Comparison of ENCODE assay signal across 27 cellular contexts in the genomic region with DNA sequence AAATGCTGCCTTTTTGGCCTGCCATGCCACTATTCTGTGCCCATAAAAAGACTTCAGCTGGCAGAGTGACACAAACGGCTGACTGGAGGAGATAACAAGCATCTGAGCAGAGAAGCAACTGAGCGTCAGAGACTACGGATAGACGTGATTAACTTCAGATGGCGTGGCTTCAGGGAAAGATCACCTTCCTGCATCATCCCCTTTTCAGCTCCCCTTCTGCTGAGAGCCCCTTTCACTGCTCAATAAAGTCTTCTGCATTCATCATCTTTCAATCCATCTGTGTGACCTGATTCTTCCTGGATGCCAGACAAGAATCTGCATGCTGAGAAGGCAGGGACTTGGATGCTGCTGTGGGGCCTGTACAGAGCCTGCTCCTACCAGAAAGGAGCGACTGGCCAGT.
"Had no signal": no experiment of that assay in that cellular context is flagged by ENCODE, and none has a peak within 500 bp of the region (broad histone marks: within the 10 kb centered on the region; RNA-seq: fewer than 3 reads in every experiment).

No MANE protein-coding gene starts in this region.

- H3K4me3 Mint-ChIP-seq: endodermal cell; naive thymus-derived CD8-positive, alpha-beta T cell; nephron progenitor cell; stimulated activated naive CD8-positive, alpha-beta T cell treated with anti-CD3 and anti-CD28 coated beads, Interleukin-15, amount 100 ng/mL, for 72 hours had no signal

- H3K9me3 Mint-ChIP-seq: naive thymus-derived CD8-positive, alpha-beta T cell; stimulated activated naive CD8-positive, alpha-beta T cell treated with anti-CD3 and anti-CD28 coated beads, Interleukin-15, amount 100 ng/mL, for 72 hours had no signal

- DNase-seq: dorsolateral prefrontal cortex; effector CD8-positive, alpha-beta T cell; endodermal cell; foreskin melanocyte; glutamatergic neuron; heart right ventricle; hippocampal formation; kidney glomerular epithelial cell; left colon; left ventricle myocardium inferior; mammary epithelial cell; mesendoderm; midbrain; naive thymus-derived CD8-positive, alpha-beta T cell; nephron progenitor cell; occipital lobe; ovary; small intestine; stimulated activated CD4-positive, alpha-beta T cell treated with anti-CD3 and anti-CD28 coated beads, Interleukin-12 subunit alpha, Interleukin-12 subunit beta, amount 100 ng/mL, for 4 hours; stimulated activated CD4-positive, alpha-beta T cell treated with anti-CD3 and anti-CD28 coated beads, Interleukin-2, amount 100 ng/mL, for 24 hours; stimulated activated CD4-positive, alpha-beta T cell treated with anti-CD3 and anti-CD28 coated beads, Interleukin-4, amount 100 ng/mL, for 24 hours; stimulated activated naive CD4-positive, alpha-beta T cell; stimulated activated naive CD8-positive, alpha-beta T cell treated with anti-CD3 and anti-CD28 coated beads, Interleukin-15, amount 100 ng/mL, for 72 hours; transverse colon; upper lobe of right lung; uterus had no signal

- H3K36me3 Mint-ChIP-seq: naive thymus-derived CD8-positive, alpha-beta T cell had no signal

- H3K4me1 Mint-ChIP-seq: nephron progenitor cell had no signal

- H3K27ac Mint-ChIP-seq: endodermal cell, nephron progenitor cell had no signal

- ATAC-seq: heart right ventricle; left colon; naive thymus-derived CD8-positive, alpha-beta T cell; right lobe of liver; stimulated activated naive CD8-positive, alpha-beta T cell treated with anti-CD3 and anti-CD28 coated beads, Interleukin-15, amount 100 ng/mL, for 72 hours; upper lobe of right lung had no signal
